In the genomic region with DNA sequence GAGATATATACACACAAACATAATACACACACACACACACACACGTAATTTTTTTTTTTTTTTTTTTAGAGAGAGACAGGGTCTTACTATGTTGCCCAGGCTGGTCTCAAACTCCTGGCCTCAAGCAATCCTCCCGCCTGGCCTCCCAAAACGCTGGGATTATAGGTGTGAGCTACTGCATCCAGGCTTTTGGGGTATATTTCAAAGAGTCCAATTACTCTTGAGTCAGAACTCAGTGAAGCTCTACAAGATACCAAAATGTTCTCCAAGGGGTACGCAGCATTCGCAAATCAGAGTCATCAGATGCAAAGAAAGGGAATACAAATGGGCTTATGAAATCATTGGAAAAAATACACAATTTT, we compare ENCODE assay signal across 8 cellular contexts. TPM values are rescaled to one million over a fixed set of nuclear protein-coding genes. Genes with fewer than 3 reads are reported as not detected.
DNase-seq lines count a peak whose midpoint lies in the region; ATAC-seq and TF ChIP-seq lines count a peak whose summit lies in the region.

No MANE protein-coding gene starts in this region.

- CTCF ChIA-PET in Caco-2 (lab: Charles Lee), result interaction anchor here (0.6 to 1.2 kb wide), 3 partner anchors 41 to 266 kb away, joined by 3 to 5 read pairs (median 4); a partner anchor contains a TSS

- H3K27me3 Mint-ChIP-seq in Caco-2 (ENCODE audit: insufficient read depth, unreplicated experiment), result no peaks in the 10 kb centered on the region
- H3K27me3 Mint-ChIP-seq in activated naive CD8-positive, alpha-beta T cell, result no peaks in the 10 kb centered on the region
- no peaks in the 10 kb centered on the region for H3K27me3 Mint-ChIP-seq in naive thymus-derived CD8-positive, alpha-beta T cell

- TF ChIP-seq CTCF in Caco-2 (IDR thresholded peaks at IDR 0.05; ENCODE audit: insufficient read depth in 1 of 2, low read depth in 1 of 2, low read length in 1 of 2, severe bottlenecking in 1 of 2, unreplicated experiment in 1 of 2), result no peak

- peak overlapping the region; percentile 63 for H3K4me3 Mint-ChIP-seq in Caco-2 (ENCODE audit: unreplicated experiment)
- H3K4me3 Mint-ChIP-seq in activated naive CD8-positive, alpha-beta T cell, result peak overlapping the region; percentile 82
- peak overlapping the region in 3 of 10 donors; percentile 14 to 79 (median 78) for H3K4me3 Mint-ChIP-seq in naive thymus-derived CD8-positive, alpha-beta T cell

- intact Hi-C loops in Caco-2 (cut with micrococcal nuclease; ENCODE audit: unreplicated experiment), result no loop called here

- H3K4me1 ChIP-seq in Caco-2, result peaks cover 68% of the 10 kb centered on the region

- H3K4me1 Mint-ChIP-seq in Caco-2 (ENCODE audit: low read depth, unreplicated experiment), result peaks cover 43% of the 10 kb centered on the region
- H3K4me1 Mint-ChIP-seq in activated naive CD8-positive, alpha-beta T cell (ENCODE audit: low read depth), result peaks cover 68% of the 10 kb centered on the region
- peaks cover 10 to 50% (median 22%) of the 10 kb centered on the region in 4 donors for H3K4me1 Mint-ChIP-seq in naive thymus-derived CD8-positive, alpha-beta T cell

- POLR2A ChIA-PET in Caco-2 (lab: Charles Lee), result interaction anchor here (0.7 to 1.3 kb wide), 2 partner anchors 18 to 1436 kb away, joined by 4 to 5 read pairs; no protein-coding TSS in a partner anchor
- POLR2A ChIA-PET in naive thymus-derived CD8-positive, alpha-beta T cell (lab: Charles Lee), result interaction anchor here (0.6 kb wide), 1 partner anchor 67 kb away, joined by 7 read pairs; no protein-coding TSS in a partner anchor

- peak overlapping the region; percentile 92 for H3K27ac Mint-ChIP-seq in Caco-2 (ENCODE audit: unreplicated experiment)
- H3K27ac Mint-ChIP-seq in activated naive CD8-positive, alpha-beta T cell, result peak overlapping the region; percentile 99
- peak overlapping the region in 9 of 10 donors; percentile 3 to 91 (median 41) for H3K27ac Mint-ChIP-seq in naive thymus-derived CD8-positive, alpha-beta T cell

- no peaks in the 10 kb centered on the region for H3K36me3 ChIP-seq in Caco-2 (ENCODE audit: control insufficient read depth, insufficient read depth, low read length)

- no peak overlapping the region for H3K4me3 ChIP-seq in Caco-2 (ENCODE audit: low read depth, low read length)

- no TSS peak for BruUV-seq in Caco-2 (replicated peaks; lab: Mats Ljungman, UMichigan)

- H3K9me3 Mint-ChIP-seq in Caco-2 (ENCODE audit: unreplicated experiment), result no peaks in the 10 kb centered on the region
- no peaks in the 10 kb centered on the region for H3K9me3 Mint-ChIP-seq in activated naive CD8-positive, alpha-beta T cell (ENCODE audit: low read depth)
- no peaks in the 10 kb centered on the region for H3K9me3 Mint-ChIP-seq in naive thymus-derived CD8-positive, alpha-beta T cell

- no peaks in the 10 kb centered on the region for H3K9me3 ChIP-seq in Caco-2

- H3K36me3 Mint-ChIP-seq in Caco-2 (ENCODE audit: insufficient read depth, unreplicated experiment), result peaks cover 8% of the 10 kb centered on the region
- no peaks in the 10 kb centered on the region for H3K36me3 Mint-ChIP-seq in activated naive CD8-positive, alpha-beta T cell
- H3K36me3 Mint-ChIP-seq in naive thymus-derived CD8-positive, alpha-beta T cell, result no peaks in the 10 kb centered on the region

- peak; percentile 3 for ATAC-seq in HG02610 (IDR thresholded peaks at IDR 0.05; ENCODE audit: unreplicated experiment)
- peak in 1 of 2 donors; percentile 30 for ATAC-seq in naive thymus-derived CD8-positive, alpha-beta T cell

- DNase-seq in Caco-2, result no peak
- DNase-seq in naive thymus-derived CD8-positive, alpha-beta T cell, result no peak
- no peak for DNase-seq in H4 (ENCODE audit: low spot score)
- DNase-seq in COR-L47 (lab: John Stamatoyannopoulos, UW), result no peak
- no peak for DNase-seq in NCI-H524 treated with DMSO at 0.1 percent for 48 hours (lab: John Stamatoyannopoulos, UW)
- no peak for DNase-seq in NCI-H1105 treated with DMSO at 0.1 percent for 48 hours (lab: John Stamatoyannopoulos, UW)

- H3K27me3 ChIP-seq in Caco-2 (replicated peaks; ENCODE audit: control insufficient read depth, insufficient read depth, low read length), result no peaks in the 10 kb centered on the region

RNA-seq across cellular contexts. Expression of a gene that starts 54.0 kb away (rescaled TPM):
- total RNA-seq in Caco-2 (2022), result 46.2 and 47.2 TPM in 2 replicates
- total RNA-seq in naive thymus-derived CD8-positive, alpha-beta T cell, result 1 to 10 TPM; 1.1 to 1.2 TPM
- polyA plus RNA-seq in naive thymus-derived CD8-positive, alpha-beta T cell, result under 1 TPM; 0.04 to 0.13 (median 0.12) TPM
- 19.5 and 25.1 TPM in 2 replicates for total RNA-seq in H4 (2014; rRNA removed; shearing (Covaris generic))

Comparison
In these comparisons a context has a peak if more than half of its experiments do, and no peak if none do; other contexts are left out.
1. H3K27ac Mint-ChIP-seq: peak in every context shown above with its lines; median percentile 99 in activated naive CD8-positive, alpha-beta T cell; 92 in Caco-2; 41 in naive thymus-derived CD8-positive, alpha-beta T cell.